In genomic region chr5:112338681-112339337, GRCh38 we compare ENCODE assay signal across 11 cellular contexts.
DNase-seq lines count a peak whose midpoint lies in the region; TF ChIP-seq lines count a peak whose summit lies in the region.
"Had no signal": no experiment of that assay in that cellular context is flagged by ENCODE, and none has a peak within 500 bp of the region (broad histone marks: within the 10 kb centered on the region; RNA-seq: fewer than 3 reads in every experiment).

No MANE protein-coding gene starts in this region.

- 0 out of 2 replicates have a peak, but pooled peaks have one; percentile 14 for TF ChIP-seq RAD21 in SK-N-SH (IDR thresholded peaks at IDR 0.05; ENCODE audit: low read length)

- H3K9me2 ChIP-seq in GM23248 (ENCODE audit: insufficient read depth) (no peaks in the 10 kb centered on the region), SK-N-SH (no peaks in the 10 kb centered on the region)

- no peak overlapping the region for H3K27ac ChIP-seq in GM23248
- peak overlapping the region in 1 of 2 experiments; percentile 79; a peak in 2 of 4 replicates for H3K27ac ChIP-seq in SK-N-SH (ENCODE audit: low read depth in 2 of 2, low read length in 1 of 2)
- no peak overlapping the region for H3K27ac ChIP-seq in coronary artery
- H3K27ac ChIP-seq: SJSA1, transverse colon had no signal

- POLR2A ChIA-PET in SK-N-SH (lab: Yijun Ruan, JAX): no interaction called here

- H3K4me1 Mint-ChIP-seq in progenitor cell of endocrine pancreas (ENCODE audit: low read depth) (peaks cover 17% of the 10 kb centered on the region), nephron progenitor cell (peaks cover 9% of the 10 kb centered on the region)

- H3K27ac Mint-ChIP-seq in progenitor cell of endocrine pancreas (no peak overlapping the region), nephron progenitor cell (no peak overlapping the region)

- H3F3A ChIP-seq in GM23248 (ENCODE audit: insufficient read depth) (no peaks in the 10 kb centered on the region), SK-N-SH (replicated peaks; ENCODE audit: insufficient read depth) (no peaks in the 10 kb centered on the region)

- DNase-seq in GM23248 (peak; percentile 62), SK-N-SH (no peak), glomerular endothelial cell (ENCODE audit: extremely low read depth, low read depth, low spot score) (peak; percentile 27), renal cortical epithelial cell (ENCODE audit: low read depth) (peak; percentile 99), progenitor cell of endocrine pancreas (ENCODE audit: low spot score, unreplicated experiment) (no peak), SK-N-DZ (ENCODE audit: low spot score) (no peak), coronary artery (ENCODE audit: low spot score) (no peak), nephron progenitor cell (no peak)
- DNase-seq: Karpas-422, transverse colon had no signal

- 14 to 16% methylated on average over 5 of the region's 5 CpGs for WGBS in GM23248 (ENCODE audit: low coverage in 1 of 2, low lambda C conversion rate in 2 of 2, missing lambda C conversion rate in 2 of 2), 2 experiments
- 19% methylated on average over 5 of the region's 5 CpGs for WGBS in SK-N-SH (ENCODE audit: low lambda C conversion rate)

- H3K4me3 Mint-ChIP-seq in progenitor cell of endocrine pancreas (ENCODE audit: low read depth) (no peak overlapping the region), nephron progenitor cell (no peak overlapping the region)

- no peaks in the 10 kb centered on the region for H3K27me3 Mint-ChIP-seq in progenitor cell of endocrine pancreas
- H3K27me3 Mint-ChIP-seq in nephron progenitor cell (ENCODE audit: low read depth, poor library complexity): peaks cover 7% of the 10 kb centered on the region

- in situ Hi-C loops in GM23248 (cut with MboI): no loop called here

- H3K9me3 ChIP-seq in GM23248 (ENCODE audit: low read depth) (no peaks in the 10 kb centered on the region), SK-N-SH (no peaks in the 10 kb centered on the region)
- H3K9me3 ChIP-seq: SJSA1, transverse colon had no signal

- peak overlapping the region; percentile 35 for H3K4me2 ChIP-seq in GM23248 (ENCODE audit: unreplicated experiment)
- no peak overlapping the region for H3K4me2 ChIP-seq in SK-N-SH

- H3K9me3 Mint-ChIP-seq in progenitor cell of endocrine pancreas (ENCODE audit: low read depth): no peaks in the 10 kb centered on the region
- no peaks in the 10 kb centered on the region for H3K9me3 Mint-ChIP-seq in nephron progenitor cell

- H3K79me2 ChIP-seq in GM23248 (ENCODE audit: insufficient read depth) (no peaks in the 10 kb centered on the region), SK-N-SH (ENCODE audit: insufficient read depth) (no peaks in the 10 kb centered on the region)

- TF ChIP-seq EP300 in SK-N-SH (IDR thresholded peaks at IDR 0.05; ENCODE audit: borderline replicate concordance in 1 of 2, low read depth in 1 of 2, low read length in 1 of 2): 0 out of 4 replicates have a peak, but pooled peaks of 1 of the 2 experiments have one; percentile 24

- H3K9ac ChIP-seq in GM23248 (no peak overlapping the region), SK-N-SH (no peak overlapping the region)

- H3K27me3 ChIP-seq in GM23248 (replicated peaks; ENCODE audit: insufficient read depth): peaks cover 13% of the 10 kb centered on the region; the same call in 1 of the 2 replicates
- no peaks in the 10 kb centered on the region for H3K27me3 ChIP-seq in SK-N-SH (ENCODE audit: insufficient read depth)
- H3K27me3 ChIP-seq: transverse colon had no signal

- H3K4me1 ChIP-seq in GM23248 (ENCODE audit: insufficient read depth): no peaks in the 10 kb centered on the region
- peaks cover 0 to 17% of the 10 kb centered on the region in 2 experiments; a peak in 2 of 4 replicates for H3K4me1 ChIP-seq in SK-N-SH (ENCODE audit: control insufficient read depth in 1 of 2, insufficient read depth in 2 of 2, low read depth in 1 of 2, low read length in 1 of 2)
- H3K4me1 ChIP-seq: SJSA1 had no signal

- H3K36me3 ChIP-seq in GM23248 (ENCODE audit: low read depth) (no peaks in the 10 kb centered on the region), SK-N-SH (replicated peaks in 1 of 2; ENCODE audit: control insufficient read depth in 1 of 2, insufficient read depth in 2 of 2, low read length in 1 of 2) (no peaks in the 10 kb centered on the region)
- H3K36me3 ChIP-seq: SJSA1, transverse colon had no signal

- no peaks in the 10 kb centered on the region for H3K36me3 Mint-ChIP-seq in progenitor cell of endocrine pancreas (ENCODE audit: insufficient read depth)
- no peaks in the 10 kb centered on the region for H3K36me3 Mint-ChIP-seq in nephron progenitor cell (ENCODE audit: low read depth)

- H2AFZ ChIP-seq in GM23248 (no peak overlapping the region), SK-N-SH (ENCODE audit: low read depth) (no peak overlapping the region)

- H4K20me1 ChIP-seq in GM23248 (ENCODE audit: insufficient read depth) (no peaks in the 10 kb centered on the region), SK-N-SH (ENCODE audit: insufficient read depth) (no peaks in the 10 kb centered on the region)

- H3K4me3 ChIP-seq in GM23248 (no peak overlapping the region), SK-N-SH (ENCODE audit: low read depth in 2 of 2, low read length in 1 of 2) (no peak overlapping the region), coronary artery (no peak overlapping the region)
- H3K4me3 ChIP-seq: SJSA1, transverse colon had no signal

- TF ChIP-seq CTCF in SK-N-SH (IDR thresholded peaks at IDR 0.05) (no peak), progenitor cell of endocrine pancreas (IDR thresholded peaks at IDR 0.05; ENCODE audit: unreplicated experiment) (no peak), coronary artery (IDR thresholded peaks at IDR 0.05) (no peak), nephron progenitor cell (IDR thresholded peaks at IDR 0.05) (no peak)

- CTCF ChIA-PET in SK-N-SH (lab: Yijun Ruan, JAX): interaction anchor here (0.6 to 1.5 kb wide), 2 partner anchors 81 to 563 kb away, joined by 3 to 6 read pairs; no protein-coding TSS in a partner anchor

TF ChIP-seq in SK-N-SH, 30 proteins besides CTCF, POLR2A, EP300 and RAD21:
- TF ChIP-seq USF1 (IDR thresholded peaks at IDR 0.05; ENCODE audit: borderline replicate concordance, low read depth): no peak
- TF ChIP-seq CHD2 (IDR thresholded peaks at IDR 0.05; ENCODE audit: low read length, partially characterized antibody): no peak
- peak; percentile 53; the same call in 1 of the 2 replicates for TF ChIP-seq GATA2 (CRISPR knock-in tag; IDR thresholded peaks at IDR 0.05)

Comparison
In these comparisons a context has a peak if more than half of its experiments do, and no peak if none do; other contexts are left out.
1. DNase-seq: peak in GM23248 (single experiment), glomerular endothelial cell (single experiment) and renal cortical epithelial cell (single experiment); none in SK-N-SH (single experiment), progenitor cell of endocrine pancreas (single experiment), SK-N-DZ (single experiment), coronary artery (single experiment) and nephron progenitor cell (single experiment).